ENCODE assay signal across 1 cellular context in genomic region chr2:100603414-100603813, GRCh38.
TF ChIP-seq lines count a peak whose summit lies in the region.

No MANE protein-coding gene starts in this region.

TF ChIP-seq in SK-N-SH treated with all-trans-retinoic acid at 6 μM for 48 hours, 23 proteins besides CTCF, POLR2A, EP300 and RAD21 (continued from another document):
- TF ChIP-seq TSHZ2 (CRISPR knock-in tag; IDR thresholded peaks at IDR 0.05), result no peak
- TF ChIP-seq PATZ1 (CRISPR knock-in tag; IDR thresholded peaks at IDR 0.05; ENCODE audit: borderline replicate concordance), result no peak
- no peak for TF ChIP-seq CREB5 (CRISPR knock-in tag; IDR thresholded peaks at IDR 0.05; ENCODE audit: low read depth)
- TF ChIP-seq SNAI2 (CRISPR knock-in tag; IDR thresholded peaks at IDR 0.05), result no peak
- no peak for TF ChIP-seq CSDC2 (CRISPR knock-in tag; IDR thresholded peaks at IDR 0.05)
- no peak for TF ChIP-seq BACH2 (CRISPR knock-in tag; IDR thresholded peaks at IDR 0.05; ENCODE audit: borderline replicate concordance)
- TF ChIP-seq ZNF8 (CRISPR knock-in tag; IDR thresholded peaks at IDR 0.05), result no peak
- TF ChIP-seq CSRNP3 (CRISPR knock-in tag; IDR thresholded peaks at IDR 0.05), result no peak
- TF ChIP-seq RARB (CRISPR knock-in tag; IDR thresholded peaks at IDR 0.05), result no peak
